Comparison of ENCODE assay signal across 11 cellular contexts in the genomic region with DNA sequence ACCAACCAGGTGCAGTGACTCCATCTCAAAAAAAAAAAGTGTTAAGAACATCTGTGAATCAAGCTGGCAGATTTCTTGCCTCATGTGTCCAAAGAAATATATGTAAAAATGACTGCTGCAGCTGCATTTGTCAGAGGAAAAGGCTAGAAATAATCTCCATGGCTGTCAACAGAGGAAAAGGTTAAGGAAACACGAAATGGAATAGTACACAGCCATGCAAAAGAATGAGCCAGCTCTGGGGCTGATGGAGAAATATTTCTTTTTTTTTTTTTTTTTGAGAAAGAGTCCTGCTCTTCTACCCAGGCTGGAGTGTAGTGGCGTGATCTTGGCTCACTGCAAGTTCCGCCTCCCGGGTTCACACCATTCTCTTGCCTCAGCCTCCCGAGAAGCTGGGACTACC. TPM values are rescaled to one million over a fixed set of nuclear protein-coding genes. Genes with fewer than 3 reads are reported as not detected.
"Had no signal": no experiment of that assay in that cellular context is flagged by ENCODE, and none has a peak within 500 bp of the region (broad histone marks: within the 10 kb centered on the region; RNA-seq: fewer than 3 reads in every experiment).

No MANE protein-coding gene starts in this region.

- H3K4me1 Mint-ChIP-seq: H9 had no signal

- ATAC-seq: HepG2 had no signal

- H3K27me3 Mint-ChIP-seq: IgD-negative memory B cell had no signal

- DNase-seq: GM23248, H9, HCEC 1CT, HFFc6, KG1 had no signal

- H3K27ac Mint-ChIP-seq: H9, HFFc6, IgD-negative memory B cell had no signal

- FAIRE-seq: H1, H54, HepG2 had no signal

- H2AFZ ChIP-seq: GM23248 had no signal

- H3K27ac ChIP-seq: GM23248, HL-60 had no signal

- H3K9ac ChIP-seq: GM23248 had no signal

- H3K4me3 ChIP-seq: GM23248 had no signal

- H3K4me3 Mint-ChIP-seq: H9, HFFc6, IgD-negative memory B cell had no signal

- H3K9me3 Mint-ChIP-seq: H9, HFFc6, IgD-negative memory B cell had no signal

RNA-seq across cellular contexts. Expression of a gene that starts 6.6 kb away (rescaled TPM):
- total RNA-seq: HT1080 had no signal

RNA-seq across cellular contexts. Expression of a gene that starts 13.5 kb away (rescaled TPM):
- total RNA-seq: HT1080 had no signal

RNA-seq across cellular contexts. Expression of a gene that starts 36.9 kb away (rescaled TPM):
- total RNA-seq: GM23248, H1, H9, HepG2, HFFc6, HT1080 had no signal
- polyA plus RNA-seq: GM23248, H1, HepG2, IgD-negative memory B cell had no signal
